Comparison of ENCODE assay signal across 22 cellular contexts in the genomic region with DNA sequence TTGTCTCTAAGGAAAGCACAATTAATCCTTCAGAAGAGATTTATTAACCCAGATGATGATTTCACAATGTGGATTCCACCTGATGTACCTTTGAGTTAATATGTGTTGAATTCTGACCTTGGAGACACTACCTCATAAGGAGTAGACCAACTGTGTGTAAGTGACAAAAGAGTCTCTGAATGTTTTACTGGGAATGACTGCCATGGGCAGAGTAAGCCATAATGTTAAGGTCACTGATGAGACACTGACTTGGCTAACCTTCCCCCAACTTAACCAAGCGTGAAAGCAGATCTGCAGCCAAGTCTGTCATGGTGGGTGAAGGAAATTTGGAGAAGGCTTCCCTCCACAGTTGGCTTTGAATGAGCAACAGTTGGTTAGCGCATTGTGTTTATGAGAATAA.
"Had no signal": no experiment of that assay in that cellular context is flagged by ENCODE, and none has a peak within 500 bp of the region (broad histone marks: within the 10 kb centered on the region; RNA-seq: fewer than 3 reads in every experiment).

No MANE protein-coding gene starts in this region.

- H3K9me3 ChIP-seq: lower lobe of right lung, sigmoid colon, testis, tibial nerve, upper lobe of right lung had no signal

- H3K4me3 ChIP-seq: dorsolateral prefrontal cortex, gastrocnemius medialis, left ventricle myocardium inferior, lower lobe of right lung, psoas muscle, sigmoid colon, skin epidermis, testis, tibial nerve, upper lobe of right lung had no signal

- H3K27me3 ChIP-seq: dorsolateral prefrontal cortex, gastrocnemius medialis, sigmoid colon, testis, tibial nerve, upper lobe of right lung had no signal

- DNase-seq: cortex of kidney; dorsolateral prefrontal cortex; effector CD8-positive, alpha-beta T cell; gastrocnemius medialis; glutamatergic neuron; islet precursor cell; left cardiac atrium; left ventricle myocardium inferior; lower lobe of right lung; mesenchymal stem cell; naive thymus-derived CD4-positive, alpha-beta T cell; nephron progenitor cell; psoas muscle; sigmoid colon; stimulated activated CD4-positive, alpha-beta T cell treated with anti-CD3 and anti-CD28 coated beads, Interleukin-2, amount 100 ng/mL, for 24 hours; stimulated activated CD4-positive, alpha-beta T cell treated with anti-CD3 and anti-CD28 coated beads, Interleukin-4, amount 100 ng/mL, for 4 hours; stimulated activated naive B cell treated with anti-CD40 and anti-IgM and Interleukin-4, amounts not matched to agents 10 μg/mL and 1 μg/mL and 100 μg/mL, for 72 hours; stimulated activated naive CD8-positive, alpha-beta T cell treated with anti-CD3 and anti-CD28 coated beads, Interleukin-15, amount 100 ng/mL, for 72 hours; testis; upper lobe of right lung had no signal

- H3K36me3 ChIP-seq: gastrocnemius medialis, left ventricle myocardium inferior, lower lobe of right lung, sigmoid colon, tibial nerve, upper lobe of right lung had no signal
